1 cellular context compared by ENCODE assay signal in genomic region chrX:101390664-101391525, GRCh38.
A peak's percentile ranks its signal among the peaks of the same experiment; 100 is the strongest.
TF ChIP-seq lines count a peak whose summit lies in the region.

TSS of gene RPL36A (plus strand) at chrX:101391011. CDS start at chrX:101391044, 33 bp downstream.

TF ChIP-seq in HepG2, 621 proteins besides CTCF, POLR2A, EP300 and RAD21 (continued from another document):
- TF ChIP-seq ZBTB10 (CRISPR knock-in tag; IDR thresholded peaks at IDR 0.05; ENCODE audit: borderline replicate concordance), result no peak
- TF ChIP-seq KDM2A (CRISPR knock-in tag; IDR thresholded peaks at IDR 0.05; ENCODE audit: borderline replicate concordance, low read depth), result peak; percentile 78
- no peak for TF ChIP-seq ZNF790 (CRISPR knock-in tag; IDR thresholded peaks at IDR 0.05; ENCODE audit: borderline replicate concordance)
- no peak for TF ChIP-seq PAXIP1 (CRISPR knock-in tag; conservative IDR thresholded peaks at IDR 0.05)
- peak; percentile 99 for TF ChIP-seq ZNF574 (CRISPR knock-in tag; IDR thresholded peaks at IDR 0.05)
- TF ChIP-seq HIVEP1 (CRISPR knock-in tag; IDR thresholded peaks at IDR 0.05), result no peak
- no peak for TF ChIP-seq ZNF225 (CRISPR knock-in tag; IDR thresholded peaks at IDR 0.05)
- TF ChIP-seq CBX5 (CRISPR knock-in tag; IDR thresholded peaks at IDR 0.05; ENCODE audit: borderline replicate concordance), result no peak
- TF ChIP-seq MYC (CRISPR knock-in tag; IDR thresholded peaks at IDR 0.05; ENCODE audit: borderline replicate concordance), result peak; percentile 95
- TF ChIP-seq ZNF639 (CRISPR knock-in tag; conservative IDR thresholded peaks at IDR 0.05), result no peak
- no peak for TF ChIP-seq ZNF121 (CRISPR knock-in tag; IDR thresholded peaks at IDR 0.05)
- TF ChIP-seq ZNF780A (CRISPR knock-in tag; IDR thresholded peaks at IDR 0.05), result no peak
- 0 out of 2 replicates have a peak, but pooled peaks have one; percentile 61 for TF ChIP-seq POLR2AphosphoS2 (IDR thresholded peaks at IDR 0.05; ENCODE audit: low read depth, low read length)
- no peak for TF ChIP-seq CHD4 (IDR thresholded peaks at IDR 0.05; ENCODE audit: borderline replicate concordance, low read length)
- TF ChIP-seq CREB3 (CRISPR knock-in tag; IDR thresholded peaks at IDR 0.05), result no peak
- TF ChIP-seq PLSCR1 (CRISPR knock-in tag; IDR thresholded peaks at IDR 0.05; ENCODE audit: borderline replicate concordance), result no peak
- peak; percentile 87 for TF ChIP-seq ZNF143 (CRISPR knock-in tag; IDR thresholded peaks at IDR 0.05)
- TF ChIP-seq RARA (CRISPR knock-in tag; IDR thresholded peaks at IDR 0.05), result peak; percentile 20; the same call in 1 of the 2 replicates
- TF ChIP-seq MAX (IDR thresholded peaks at IDR 0.05), result peak; percentile 72
- no peak for TF ChIP-seq MIER3 (CRISPR knock-in tag; IDR thresholded peaks at IDR 0.05; ENCODE audit: borderline replicate concordance)
- peak in 1 of 2 experiments; percentile 84; a peak in 3 of 4 replicates for TF ChIP-seq HMGXB4 (CRISPR knock-in tag; IDR thresholded peaks at IDR 0.05; ENCODE audit: borderline replicate concordance in 1 of 2, low read depth in 1 of 2)
- TF ChIP-seq SRSF4 (IDR thresholded peaks at IDR 0.05; ENCODE audit: low read depth, low read length, poor library complexity, severe bottlenecking), result no peak
- TF ChIP-seq SETDB1 (CRISPR knock-in tag; IDR thresholded peaks at IDR 0.05; ENCODE audit: borderline replicate concordance), result no peak
- no peak for TF ChIP-seq CBX2 (IDR thresholded peaks at IDR 0.05; ENCODE audit: low read depth, low read length)
- TF ChIP-seq CBX2 (CRISPR knock-in tag; IDR thresholded peaks at IDR 0.05; ENCODE audit: low read depth), result no peak
- no peak for TF ChIP-seq ESRRA (CRISPR knock-in tag; IDR thresholded peaks at IDR 0.05; ENCODE audit: low read depth)
- no peak for TF ChIP-seq EEA1 (CRISPR knock-in tag; IDR thresholded peaks at IDR 0.05; ENCODE audit: borderline replicate concordance)
- no peak for TF ChIP-seq NCOA1 (CRISPR knock-in tag; IDR thresholded peaks at IDR 0.05)
- no peak for TF ChIP-seq NPAS2 (CRISPR knock-in tag; IDR thresholded peaks at IDR 0.05; ENCODE audit: borderline replicate concordance)
- no peak for TF ChIP-seq FUBP1 (CRISPR knock-in tag; IDR thresholded peaks at IDR 0.05; ENCODE audit: borderline replicate concordance)
- no peak for TF ChIP-seq MAFF (IDR thresholded peaks at IDR 0.05; ENCODE audit: low read depth, low read length)
- TF ChIP-seq HDAC6 (IDR thresholded peaks at IDR 0.05; ENCODE audit: low read depth, low read length), result no peak
- no peak for TF ChIP-seq NFE2 (CRISPR knock-in tag; IDR thresholded peaks at IDR 0.05)
- TF ChIP-seq ZNF784 (CRISPR knock-in tag; IDR thresholded peaks at IDR 0.05; ENCODE audit: borderline replicate concordance), result no peak
- TF ChIP-seq ZNF713 (CRISPR knock-in tag; IDR thresholded peaks at IDR 0.05), result no peak
- TF ChIP-seq FOXM1 (CRISPR knock-in tag; IDR thresholded peaks at IDR 0.05), result no peak
